Comparison of ENCODE assay signal across 8 cellular contexts in genomic region chr3:172562881-172563835, GRCh38. TPM values are rescaled to one million over a fixed set of nuclear protein-coding genes. Genes with fewer than 3 reads are reported as not detected.
A peak's percentile ranks its signal among the peaks of the same experiment; 100 is the strongest.
DNase-seq lines count a peak whose midpoint lies in the region; ATAC-seq and TF ChIP-seq lines count a peak whose summit lies in the region.

No MANE protein-coding gene starts in this region.

- POLR2A ChIA-PET in CD4-positive, alpha-beta memory T cell (lab: Charles Lee; ENCODE audit: partially characterized antibody) = interaction anchor here (0.6 to 3.5 kb wide), 13 partner anchors 12 to 51 kb away, joined by 3 to 41 read pairs (median 4); partner anchors contain the start of gene TNFSF10

- H3K27me3 Mint-ChIP-seq in CD4-positive, alpha-beta memory T cell = peaks cover 0 to 1% of the 10 kb centered on the region in 2 donors

- no peaks in the 10 kb centered on the region for H3K27me3 ChIP-seq in CD4-positive, alpha-beta memory T cell (ENCODE audit: insufficient read depth, low read length)
- no peaks in the 10 kb centered on the region for H3K27me3 ChIP-seq in kidney epithelial cell (ENCODE audit: control insufficient read depth, insufficient read depth, low read length)

- peaks cover 0 to 2% of the 10 kb centered on the region in 2 donors for H3K36me3 Mint-ChIP-seq in CD4-positive, alpha-beta memory T cell

- no peaks in the 10 kb centered on the region for H3K9me3 ChIP-seq in CD4-positive, alpha-beta memory T cell (ENCODE audit: control insufficient read depth in 1 of 2, low read length in 2 of 2)

- H3K27ac ChIP-seq in CD4-positive, alpha-beta memory T cell (ENCODE audit: low read depth, low read length) = peak overlapping the region; percentile 38

- no peak for TF ChIP-seq CTCF in NB4 (IDR thresholded peaks at IDR 0.05; ENCODE audit: low read depth, low read length)
- TF ChIP-seq CTCF in kidney epithelial cell (IDR thresholded peaks at IDR 0.05; ENCODE audit: insufficient read depth, low read length, poor library complexity, severe bottlenecking) = no peak

- peak overlapping the region; percentile 82 to 98 (median 95) for H3K27ac Mint-ChIP-seq in CD4-positive, alpha-beta memory T cell

- no peak for TF ChIP-seq POLR2A in NB4 (IDR thresholded peaks at IDR 0.05; ENCODE audit: extremely low read depth, insufficient read length)

- peak; percentile 61 for ATAC-seq in GM21528 (IDR thresholded peaks at IDR 0.05; ENCODE audit: low FRiP score, unreplicated experiment)

- DNase-seq in CD4-positive, alpha-beta memory T cell = peak; percentile 17 to 58 (median 41)
- DNase-seq in NB4 (ENCODE audit: low read depth) (peak; percentile 67), amniotic epithelial cell (ENCODE audit: low read depth) (peak; percentile 100), kidney epithelial cell (ENCODE audit: low read depth) (peak; percentile 93), stromal cell of bone marrow (ENCODE audit: low read depth) (peak; percentile 82), T-helper 9 cell (no peak), COLO668 (lab: John Stamatoyannopoulos, UW; ENCODE audit: unreplicated experiment) (no peak)

- H3K4me3 ChIP-seq in CD4-positive, alpha-beta memory T cell (ENCODE audit: low read length in 2 of 2) = no peak overlapping the region
- peak overlapping the region; percentile 50 for H3K4me3 ChIP-seq in NB4 (ENCODE audit: low read depth, low read length)
- H3K4me3 ChIP-seq in kidney epithelial cell (ENCODE audit: low read depth, low read length) = no peak overlapping the region

- H3K4me1 Mint-ChIP-seq in CD4-positive, alpha-beta memory T cell = peaks cover 22 to 30% (median 27%) of the 10 kb centered on the region in 4 donors

- intact Hi-C loops in CD4-positive, alpha-beta memory T cell (cut with micrococcal nuclease) = loop anchor here (1.0 to 2.0 kb wide), 2 partner anchors 26 to 40 kb away; partner anchors contain the start of gene TNFSF10

- CTCF ChIA-PET in CD4-positive, alpha-beta memory T cell (lab: Charles Lee; ENCODE audit: partially characterized antibody) = interaction anchor here (1.5 to 5.4 kb wide), 5 partner anchors 20 to 102 kb away, joined by 3 to 29 read pairs (median 5); no protein-coding TSS in a partner anchor

- H3K9me3 Mint-ChIP-seq in CD4-positive, alpha-beta memory T cell = peaks cover 0 to 2% (median 0%) of the 10 kb centered on the region in 8 donors

- peaks cover 27% of the 10 kb centered on the region for H3K4me1 ChIP-seq in CD4-positive, alpha-beta memory T cell (ENCODE audit: insufficient read depth, low read length)

- peak overlapping the region; percentile 74 to 92 (median 90) for H3K4me3 Mint-ChIP-seq in CD4-positive, alpha-beta memory T cell

- no peaks in the 10 kb centered on the region for H3K36me3 ChIP-seq in CD4-positive, alpha-beta memory T cell (ENCODE audit: insufficient read depth, low read length)
- H3K36me3 ChIP-seq in kidney epithelial cell (ENCODE audit: control insufficient read depth, insufficient read depth, low read length) = no peaks in the 10 kb centered on the region

RNA-seq across cellular contexts. Expression of gene TNFSF10, which starts 39.9 kb away (rescaled TPM):
- 10 to 100 TPM; 63.4 to 65.6 TPM for total RNA-seq in CD4-positive, alpha-beta memory T cell
- polyA plus RNA-seq in CD4-positive, alpha-beta memory T cell = 100 to 1,000 TPM in 1 of 2 donors, 10 to 100 TPM in 1; 89.4 to 107 TPM
- total RNA-seq in kidney epithelial cell = 8.6 and 16.5 TPM in 2 replicates

Comparison
In these comparisons a context has a peak if more than half of its experiments do, and no peak if none do; other contexts are left out.
1. DNase-seq: peak in CD4-positive, alpha-beta memory T cell (5 of 5), NB4 (single experiment), amniotic epithelial cell (single experiment), kidney epithelial cell (single experiment) and stromal cell of bone marrow (single experiment); none in T-helper 9 cell (single experiment) and COLO668 (single experiment).